18 cellular contexts compared by ENCODE assay signal in the genomic region with DNA sequence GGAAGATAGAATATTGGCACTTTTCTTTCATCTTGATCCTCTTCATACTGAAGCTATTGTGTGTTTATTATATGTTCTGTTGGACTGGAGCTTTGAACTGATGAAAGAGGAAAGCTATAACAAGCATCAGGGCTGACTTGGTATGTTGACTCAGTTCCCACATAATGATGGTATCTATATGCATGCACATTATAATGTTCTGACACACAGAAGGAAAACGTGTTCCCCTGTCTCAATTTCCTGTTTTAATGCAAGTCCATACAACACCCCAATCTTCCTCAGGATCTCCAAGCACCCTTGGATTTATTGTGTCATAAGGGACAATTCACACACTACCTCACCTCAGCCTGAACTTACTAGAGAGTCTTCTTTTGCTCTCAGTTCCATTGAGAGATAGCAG. TPM values are rescaled to one million over a fixed set of nuclear protein-coding genes. Genes with fewer than 3 reads are reported as not detected.
DNase-seq lines count a peak whose midpoint lies in the region; ATAC-seq, FAIRE-seq and TF ChIP-seq lines count a peak whose summit lies in the region.
"Had no signal": no experiment of that assay in that cellular context is flagged by ENCODE, and none has a peak within 500 bp of the region (broad histone marks: within the 10 kb centered on the region; RNA-seq: fewer than 3 reads in every experiment).

No MANE protein-coding gene starts in this region.

- FAIRE-seq in bronchial epithelial cell (lab: Jason Lieb, UNC) = peak; percentile 95
- FAIRE-seq: G401.6, GM12878 had no signal

- H3K4me1 ChIP-seq in Loucy (ENCODE audit: insufficient read depth, low read length, poor library complexity, severe bottlenecking) (peaks cover 16% of the 10 kb centered on the region), trophoblast cell (ENCODE audit: control insufficient read depth in 1 of 2, insufficient read depth in 2 of 2, low read length in 2 of 2) (no peaks in the 10 kb centered on the region)
- H3K4me1 ChIP-seq: SJCRH30 had no signal

- no peak overlapping the region for H3K9ac ChIP-seq in Loucy (ENCODE audit: low read depth, low read length, poor library complexity, severe bottlenecking)
- H3K9ac ChIP-seq in trophoblast cell (ENCODE audit: low read length) = no peak overlapping the region

- H3K36me3 ChIP-seq in Loucy (ENCODE audit: insufficient read depth, low read length) (no peaks in the 10 kb centered on the region), bronchial epithelial cell (ENCODE audit: control insufficient read depth, insufficient read depth, low read length) (no peaks in the 10 kb centered on the region), trophoblast cell (ENCODE audit: control insufficient read depth in 1 of 2, insufficient read depth in 2 of 2, low read length in 2 of 2) (no peaks in the 10 kb centered on the region)
- H3K36me3 ChIP-seq: SJCRH30 had no signal

- peak overlapping the region; percentile 75; the same call in 1 of the 2 replicates for H2AFZ ChIP-seq in Loucy (ENCODE audit: low read length)
- no peak overlapping the region for H2AFZ ChIP-seq in trophoblast cell (ENCODE audit: insufficient read depth, low read length, poor library complexity)

- no peak overlapping the region for H4K8ac ChIP-seq in trophoblast cell (ENCODE audit: low read depth, low read length)

- H3K79me1 ChIP-seq in trophoblast cell (ENCODE audit: low read length) = no peaks in the 10 kb centered on the region

- no peak overlapping the region for H3K4ac ChIP-seq in trophoblast cell (ENCODE audit: low read depth, low read length)

- no peaks in the 10 kb centered on the region for H3K9me3 ChIP-seq in Loucy (ENCODE audit: insufficient read depth, low read depth, low read length)
- H3K9me3 ChIP-seq in trophoblast cell (ENCODE audit: insufficient read depth, low read depth, low read length) = no peaks in the 10 kb centered on the region
- H3K9me3 ChIP-seq: SJCRH30 had no signal

- no peak for TF ChIP-seq CTCF in Loucy (conservative IDR thresholded peaks at IDR 0.05; ENCODE audit: low read length)
- TF ChIP-seq CTCF in bronchial epithelial cell (IDR thresholded peaks at IDR 0.05; ENCODE audit: insufficient read depth, low read length, severe bottlenecking) = no peak

- no peak overlapping the region for H3K14ac ChIP-seq in trophoblast cell (ENCODE audit: low read length)

- no peaks in the 10 kb centered on the region for H3F3A ChIP-seq in Loucy (ENCODE audit: low read depth)

- H3K79me2 ChIP-seq in Loucy (ENCODE audit: insufficient read depth, low read length) (no peaks in the 10 kb centered on the region), trophoblast cell (ENCODE audit: control insufficient read depth, insufficient read depth, low read length, poor library complexity) (no peaks in the 10 kb centered on the region)

- WGBS in trophoblast cell (ENCODE audit: extremely low coverage, insufficient coverage, insufficient read length) = no CpG with 5 or more reads among the region's 1 CpG

- H2AK5ac ChIP-seq in trophoblast cell (ENCODE audit: low read length) = no peak overlapping the region

- no peaks in the 10 kb centered on the region for H4K20me1 ChIP-seq in Loucy (ENCODE audit: insufficient read depth, low read length, poor library complexity, severe bottlenecking)

- no peak overlapping the region for H4K91ac ChIP-seq in trophoblast cell (ENCODE audit: low read depth, low read length)

- H2BK5ac ChIP-seq in trophoblast cell (ENCODE audit: low read depth, low read length, poor library complexity) = no peak overlapping the region

- ATAC-seq in GM19455 (IDR thresholded peaks at IDR 0.05; ENCODE audit: unreplicated experiment) (no peak), HG03135 (IDR thresholded peaks at IDR 0.05; ENCODE audit: unreplicated experiment) (no peak)

- H3K27me3 ChIP-seq in Loucy (ENCODE audit: insufficient read depth, low read length, poor library complexity, severe bottlenecking) (no peaks in the 10 kb centered on the region), bronchial epithelial cell (ENCODE audit: control insufficient read depth, insufficient read depth, low read length) (no peaks in the 10 kb centered on the region), trophoblast cell (ENCODE audit: insufficient read depth, low read length) (no peaks in the 10 kb centered on the region)
- H3K27me3 ChIP-seq: SJCRH30 had no signal

- no peaks in the 10 kb centered on the region for H3K9me2 ChIP-seq in Loucy (replicated peaks; ENCODE audit: low read depth, low read length)

- H3K4me3 ChIP-seq in Loucy (ENCODE audit: low read length, poor library complexity, severe bottlenecking) (no peak overlapping the region), bronchial epithelial cell (ENCODE audit: low read depth, low read length) (no peak overlapping the region), trophoblast cell (ENCODE audit: low read depth, low read length) (no peak overlapping the region)
- H3K4me3 ChIP-seq: GM12878, SJCRH30 had no signal

- H3K18ac ChIP-seq in trophoblast cell (ENCODE audit: low read length) = no peak overlapping the region

- no peak overlapping the region for H3K27ac ChIP-seq in trophoblast cell (ENCODE audit: low read depth, low read length)
- H3K27ac ChIP-seq: C4-2B, HL-60, SJCRH30 had no signal

- no peak overlapping the region for H3K4me2 ChIP-seq in Loucy (ENCODE audit: low read depth, low read length, poor library complexity, severe bottlenecking)
- no peak overlapping the region for H3K4me2 ChIP-seq in trophoblast cell (ENCODE audit: low read length)

- H2BK120ac ChIP-seq in trophoblast cell (ENCODE audit: insufficient read depth, low read length, poor library complexity) = no peak overlapping the region

- H2BK12ac ChIP-seq in trophoblast cell (ENCODE audit: low read length) = no peak overlapping the region

- H3K23ac ChIP-seq in trophoblast cell (ENCODE audit: low read length) = peak overlapping the region; percentile 22

- DNase-seq in ELR (ENCODE audit: low read depth) = peak; percentile 74
- peak; percentile 100 for DNase-seq in bronchial epithelial cell (ENCODE audit: low read depth)
- DNase-seq in trophoblast cell = peak in 1 of 2 donors; percentile 67
- no peak for DNase-seq in stimulated activated CD4-positive, alpha-beta T cell treated with anti-CD3 and anti-CD28 coated beads, Interleukin-2, amount 100 ng/mL, for 24 hours
- DNase-seq in NCI-H2171 (lab: John Stamatoyannopoulos, UW) = no peak
- DNase-seq: NCI-H1436, NCI-H2029 treated with DMSO at 0.1 percent for 48 hours, NCI-H748 treated with DMSO at 0.1 percent for 48 hours, OCI-M1, RPMI8226, SJCRH30 had no signal

- no peak overlapping the region for H4K12ac ChIP-seq in trophoblast cell (ENCODE audit: low read depth, low read length)

RNA-seq across cellular contexts. Expression of gene WASL, which starts 8.3 kb away (rescaled TPM):
- 15.0 and 24.3 TPM in 2 replicates for total RNA-seq in bronchial epithelial cell
- polyA plus RNA-seq in trophoblast cell (2013) = 41.4 and 43.4 TPM in 2 replicates

Comparison
In these comparisons a context has a peak if more than half of its experiments do, and no peak if none do; other contexts are left out.
1. DNase-seq: peak in ELR (single experiment) and bronchial epithelial cell (single experiment); none in stimulated activated CD4-positive, alpha-beta T cell treated with anti-CD3 and anti-CD28 coated beads, Interleukin-2, amount 100 ng/mL, for 24 hours (0 of 2) and NCI-H2171 (single experiment).